Comparison of ENCODE assay signal across 20 cellular contexts in the genomic region with DNA sequence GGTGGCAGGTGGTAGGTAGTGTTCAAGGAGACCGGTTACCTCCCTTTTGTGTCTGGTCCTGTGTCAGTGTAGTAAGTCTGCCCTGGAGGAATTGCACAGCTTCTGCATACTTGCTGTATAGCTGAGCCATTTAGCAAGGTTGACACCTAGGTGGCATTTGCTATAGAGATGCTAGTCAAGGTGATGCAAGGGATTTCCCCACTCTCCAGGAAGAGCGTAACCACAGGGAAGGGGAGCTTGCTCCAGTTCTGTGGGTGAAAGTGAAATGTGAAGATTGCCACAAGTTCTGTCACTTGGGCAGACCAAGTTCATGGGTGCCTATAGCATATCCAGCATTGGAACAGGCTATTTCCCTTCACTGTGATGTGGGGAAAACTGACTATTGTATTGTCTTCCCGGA. TPM values are rescaled to one million over a fixed set of nuclear protein-coding genes. Genes with fewer than 3 reads are reported as not detected.
A peak's percentile ranks its signal among the peaks of the same experiment; 100 is the strongest.
DNase-seq lines count a peak whose midpoint lies in the region; ATAC-seq, FAIRE-seq and TF ChIP-seq lines count a peak whose summit lies in the region.
"Had no signal": no experiment of that assay in that cellular context is flagged by ENCODE, and none has a peak within 500 bp of the region (broad histone marks: within the 10 kb centered on the region; RNA-seq: fewer than 3 reads in every experiment).

No MANE protein-coding gene starts in this region.

- H3K9ac ChIP-seq in MM.1S (ENCODE audit: low read length): no peak overlapping the region
- H3K9ac ChIP-seq: BLaER1 treated with 17β-estradiol and CSF1 and Interleukin-3, amounts not matched to agents 10 nM and 100 nM had no signal

- no peak overlapping the region for H2AFZ ChIP-seq in MM.1S (ENCODE audit: low read length)

- H3K27me3 Mint-ChIP-seq in activated T-cell treated with anti-CD3 and anti-CD28 coated beads, Interleukin-2, amount 50 U/mL, for 72 hours (ENCODE audit: low read depth): no peaks in the 10 kb centered on the region
- no peaks in the 10 kb centered on the region for H3K27me3 Mint-ChIP-seq in activated T-cell treated with anti-CD3 and anti-CD28 coated beads, Interleukin-2, amount 50 U/mL, for 24 hours

- H3K4me3 ChIP-seq in MM.1S (ENCODE audit: low read length): no peak overlapping the region
- no peak overlapping the region for H3K4me3 ChIP-seq in pancreas
- H3K4me3 ChIP-seq: BLaER1 treated with 17β-estradiol and CSF1 and Interleukin-3, amounts not matched to agents 10 nM and 100 nM; K562; SK-N-MC had no signal

- no peak overlapping the region for H3K27ac Mint-ChIP-seq in activated T-cell treated with anti-CD3 and anti-CD28 coated beads, Interleukin-2, amount 50 U/mL, for 72 hours
- H3K27ac Mint-ChIP-seq in activated T-cell treated with anti-CD3 and anti-CD28 coated beads, Interleukin-2, amount 50 U/mL, for 24 hours: no peak overlapping the region
- H3K27ac Mint-ChIP-seq in stimulated activated effector memory CD8-positive, alpha-beta T cell treated with anti-CD3 and anti-CD28 coated beads, Interleukin-12 subunit alpha, Interleukin-12 subunit beta, amount 100 ng/mL, for 72 hours: no peak overlapping the region
- H3K27ac Mint-ChIP-seq: CD8-positive, alpha-beta T cell had no signal

- H3K27ac ChIP-seq in MM.1S (ENCODE audit: low read length): no peak overlapping the region
- no peak overlapping the region for H3K27ac ChIP-seq in pancreas
- H3K27ac ChIP-seq: BLaER1 treated with 17β-estradiol and CSF1 and Interleukin-3, amounts not matched to agents 10 nM and 100 nM; SK-N-MC had no signal

- FAIRE-seq in GM18507 (lab: Jason Lieb, UNC) (peak; percentile 33), pancreas (lab: Jason Lieb, UNC) (no peak)
- FAIRE-seq: GM19239, H1, K562 had no signal

- H3K4me1 ChIP-seq in MM.1S (ENCODE audit: low read length) (peaks cover 7% of the 10 kb centered on the region), pancreas (no peaks in the 10 kb centered on the region)

- H3F3A ChIP-seq in MM.1S (ENCODE audit: insufficient read depth, low read length): no peaks in the 10 kb centered on the region

- peaks cover 18% of the 10 kb centered on the region for H3K4me1 Mint-ChIP-seq in activated T-cell treated with anti-CD3 and anti-CD28 coated beads, Interleukin-2, amount 50 U/mL, for 72 hours (ENCODE audit: low read depth)
- peaks cover 22% of the 10 kb centered on the region for H3K4me1 Mint-ChIP-seq in activated T-cell treated with anti-CD3 and anti-CD28 coated beads, Interleukin-2, amount 50 U/mL, for 24 hours (ENCODE audit: low read depth)
- H3K4me1 Mint-ChIP-seq in stimulated activated effector memory CD8-positive, alpha-beta T cell treated with anti-CD3 and anti-CD28 coated beads, Interleukin-12 subunit alpha, Interleukin-12 subunit beta, amount 100 ng/mL, for 72 hours: no peaks in the 10 kb centered on the region

- no peaks in the 10 kb centered on the region for H3K9me3 Mint-ChIP-seq in activated T-cell treated with anti-CD3 and anti-CD28 coated beads, Interleukin-2, amount 50 U/mL, for 72 hours
- no peaks in the 10 kb centered on the region for H3K9me3 Mint-ChIP-seq in activated T-cell treated with anti-CD3 and anti-CD28 coated beads, Interleukin-2, amount 50 U/mL, for 24 hours
- no peaks in the 10 kb centered on the region for H3K9me3 Mint-ChIP-seq in stimulated activated effector memory CD8-positive, alpha-beta T cell treated with anti-CD3 and anti-CD28 coated beads, Interleukin-12 subunit alpha, Interleukin-12 subunit beta, amount 100 ng/mL, for 72 hours
- H3K9me3 Mint-ChIP-seq: CD8-positive, alpha-beta T cell had no signal

- WGBS in pancreas, 2 donors: 96 to 97% methylated on average over 3 of the region's 3 CpGs

- H3K36me3 ChIP-seq in MM.1S (replicated peaks; ENCODE audit: insufficient read depth, low read length) (no peaks in the 10 kb centered on the region), pancreas (peaks cover 0 to 4% (median 0%) of the 10 kb centered on the region in 3 donors)

- H3K9me2 ChIP-seq in MM.1S (replicated peaks; ENCODE audit: insufficient read depth, low read length): no peaks in the 10 kb centered on the region

- no peaks in the 10 kb centered on the region for H3K9me3 ChIP-seq in MM.1S (replicated peaks; ENCODE audit: insufficient read depth, low read length)
- no peaks in the 10 kb centered on the region for H3K9me3 ChIP-seq in pancreas
- H3K9me3 ChIP-seq: BLaER1 treated with 17β-estradiol and CSF1 and Interleukin-3, amounts not matched to agents 10 nM and 100 nM had no signal

- H3K36me3 Mint-ChIP-seq in activated T-cell treated with anti-CD3 and anti-CD28 coated beads, Interleukin-2, amount 50 U/mL, for 72 hours (ENCODE audit: insufficient read depth in 2 of 2): no peaks in the 10 kb centered on the region
- H3K36me3 Mint-ChIP-seq in activated T-cell treated with anti-CD3 and anti-CD28 coated beads, Interleukin-2, amount 50 U/mL, for 24 hours (ENCODE audit: low read depth): peaks cover 21% of the 10 kb centered on the region
- no peaks in the 10 kb centered on the region for H3K36me3 Mint-ChIP-seq in stimulated activated effector memory CD8-positive, alpha-beta T cell treated with anti-CD3 and anti-CD28 coated beads, Interleukin-12 subunit alpha, Interleukin-12 subunit beta, amount 100 ng/mL, for 72 hours

- no peak overlapping the region for H3K4me3 Mint-ChIP-seq in activated T-cell treated with anti-CD3 and anti-CD28 coated beads, Interleukin-2, amount 50 U/mL, for 72 hours
- H3K4me3 Mint-ChIP-seq in activated T-cell treated with anti-CD3 and anti-CD28 coated beads, Interleukin-2, amount 50 U/mL, for 24 hours: no peak overlapping the region
- H3K4me3 Mint-ChIP-seq in stimulated activated effector memory CD8-positive, alpha-beta T cell treated with anti-CD3 and anti-CD28 coated beads, Interleukin-12 subunit alpha, Interleukin-12 subunit beta, amount 100 ng/mL, for 72 hours: no peak overlapping the region
- H3K4me3 Mint-ChIP-seq: CD8-positive, alpha-beta T cell had no signal

- H3K27me3 ChIP-seq in MM.1S (replicated peaks; ENCODE audit: insufficient read depth, low read length) (no peaks in the 10 kb centered on the region), pancreas (no peaks in the 10 kb centered on the region)
- H3K27me3 ChIP-seq: BLaER1 treated with 17β-estradiol and CSF1 and Interleukin-3, amounts not matched to agents 10 nM and 100 nM had no signal

- no peaks in the 10 kb centered on the region for H3K79me2 ChIP-seq in MM.1S (ENCODE audit: low read length)

- no peak overlapping the region for H3K4me2 ChIP-seq in MM.1S (ENCODE audit: low read depth, low read length)
- H3K4me2 ChIP-seq: BLaER1 treated with 17β-estradiol and CSF1 and Interleukin-3, amounts not matched to agents 10 nM and 100 nM had no signal

- no peak for TF ChIP-seq CTCF in MM.1S (IDR thresholded peaks at IDR 0.05; ENCODE audit: low read length)
- TF ChIP-seq CTCF in pancreas (IDR thresholded peaks at IDR 0.05): no peak

- ATAC-seq in activated T-cell treated with anti-CD3 and anti-CD28 coated beads, Interleukin-2, amount 50 U/mL, for 72 hours (replicated peaks in 1 of 2): peak; percentile 53 to 77
- peak; percentile 39 for ATAC-seq in stimulated activated effector memory CD8-positive, alpha-beta T cell treated with anti-CD3 and anti-CD28 coated beads, Interleukin-12 subunit alpha, Interleukin-12 subunit beta, amount 100 ng/mL, for 72 hours
- ATAC-seq in pancreas: no peak
- ATAC-seq: CD8-positive, alpha-beta T cell; K562 had no signal

- no peaks in the 10 kb centered on the region for H4K20me1 ChIP-seq in MM.1S (ENCODE audit: insufficient read depth, low read length)
- H4K20me1 ChIP-seq: BLaER1 treated with 17β-estradiol and CSF1 and Interleukin-3, amounts not matched to agents 10 nM and 100 nM had no signal

- peak in 1 of 2 donors; percentile 19 for DNase-seq in activated T-cell treated with anti-CD3 and anti-CD28 coated beads, Interleukin-2, amount 50 U/mL, for 72 hours
- no peak for DNase-seq in activated T-cell treated with anti-CD3 and anti-CD28 coated beads, Interleukin-2, amount 50 U/mL, for 24 hours
- DNase-seq in GM18507 (ENCODE audit: extremely low spot score, insufficient read length, low read depth): no peak
- DNase-seq in MM.1S: peak; percentile 71
- no peak for DNase-seq in stimulated activated effector memory CD8-positive, alpha-beta T cell treated with anti-CD3 and anti-CD28 coated beads, Interleukin-12 subunit alpha, Interleukin-12 subunit beta, amount 100 ng/mL, for 72 hours (ENCODE audit: low spot score in 2 of 2)
- no peak for DNase-seq in pancreas
- no peak for DNase-seq in NCI-H2227 (lab: John Stamatoyannopoulos, UW; ENCODE audit: unreplicated experiment)
- DNase-seq: CD8-positive, alpha-beta T cell; DMS79; NCI-H1105 treated with DMSO at 0.1 percent for 48 hours; NCI-H1694; NCI-H510A treated with DMSO at 0.1 percent for 48 hours; NCI-H774; OCI-M1; SHP77 had no signal

- intact Hi-C loops in pancreas (cut with DNase I): no loop called here

RNA-seq across cellular contexts. Expression of a gene that starts 28.1 kb away (rescaled TPM):
- total RNA-seq in activated T-cell treated with anti-CD3 and anti-CD28 coated beads, Interleukin-2, amount 50 U/mL, for 72 hours: not detected
- total RNA-seq in pancreas: not detected
- under 1 TPM in 1 of 2 donors, not detected in 1; 0.09 TPM for polyA plus RNA-seq in pancreas
- total RNA-seq: CD8-positive, alpha-beta T cell; H1; K562 had no signal
- polyA plus RNA-seq: H1, K562 had no signal

Comparison
In these comparisons a context has a peak if more than half of its experiments do, and no peak if none do; other contexts are left out.
1. ATAC-seq: peak in activated T-cell treated with anti-CD3 and anti-CD28 coated beads, Interleukin-2, amount 50 U/mL, for 72 hours (2 of 2) and stimulated activated effector memory CD8-positive, alpha-beta T cell treated with anti-CD3 and anti-CD28 coated beads, Interleukin-12 subunit alpha, Interleukin-12 subunit beta, amount 100 ng/mL, for 72 hours (single experiment); none in pancreas (0 of 4).